In genomic region chr19:5553892-5554291, GRCh38 we compare ENCODE assay signal across 19 cellular contexts.
"Had no signal": no experiment of that assay in that cellular context is flagged by ENCODE, and none has a peak within 500 bp of the region (broad histone marks: within the 10 kb centered on the region; RNA-seq: fewer than 3 reads in every experiment).

No MANE protein-coding gene starts in this region.

- H3K4me1 ChIP-seq: colonic mucosa, esophagus muscularis mucosa, left ventricle myocardium inferior, prostate gland, right atrium auricular region, upper lobe of left lung had no signal

- H3K27ac ChIP-seq: colonic mucosa, esophagus muscularis mucosa, left ventricle myocardium inferior, ovary, prostate gland, right atrium auricular region, upper lobe of left lung had no signal

- ATAC-seq: activated T-cell treated with anti-CD3 and anti-CD28 coated beads, Interleukin-2, amount 50 U/mL, for 72 hours; naive thymus-derived CD8-positive, alpha-beta T cell; stimulated activated naive CD8-positive, alpha-beta T cell treated with anti-CD3 and anti-CD28 coated beads, Interleukin-15, Interleukin-2, amounts not matched to agents 100 U/mL and 50 U/mL, for 24 hours had no signal

- H3K4me3 ChIP-seq: colonic mucosa, esophagus muscularis mucosa, left ventricle myocardium inferior, ovary, prostate gland, right atrium auricular region, upper lobe of left lung had no signal

- H3K9me3 ChIP-seq: colonic mucosa, esophagus muscularis mucosa, left ventricle myocardium inferior, ovary, prostate gland, right atrium auricular region, upper lobe of left lung had no signal

- H3K27me3 ChIP-seq: colonic mucosa, ovary, right atrium auricular region, upper lobe of left lung had no signal

- H3K36me3 ChIP-seq: colonic mucosa, esophagus muscularis mucosa, left ventricle myocardium inferior, ovary, prostate gland, right atrium auricular region, upper lobe of left lung had no signal

- DNase-seq: activated CD4-positive, alpha-beta memory T cell treated with anti-CD3 and anti-CD28 coated beads for 36 hours; activated CD4-positive, alpha-beta T cell treated with anti-CD3 and anti-CD28 coated beads for 48 hours; activated effector memory CD4-positive, alpha-beta T cell treated with Interleukin-2 at 50 U/mL for 16 hours; activated naive CD4-positive, alpha-beta T cell treated with anti-CD3 and anti-CD28 coated beads for 36 hours; activated naive CD8-positive, alpha-beta T cell treated with anti-CD3 and anti-CD28 coated beads, Interleukin-2, amount 10 ng/mL, durations not matched to agents 7 days and 5 days; activated T-cell treated with anti-CD3 and anti-CD28 coated beads, Interleukin-2, amount 50 U/mL, for 72 hours; amniotic stem cell; colonic mucosa; glutamatergic neuron; hippocampal formation; left ventricle myocardium inferior; naive thymus-derived CD8-positive, alpha-beta T cell; ovary; stimulated activated CD4-positive, alpha-beta T cell treated with anti-CD3 and anti-CD28 coated beads, Interleukin-4, amount 100 ng/mL, for 24 hours; stimulated activated naive CD8-positive, alpha-beta T cell treated with anti-CD3 and anti-CD28 coated beads, Interleukin-15, Interleukin-2, amounts not matched to agents 100 U/mL and 50 U/mL, for 24 hours; upper lobe of left lung had no signal
